27 cellular contexts compared by ENCODE assay signal in genomic region chr16:84917492-84917891, GRCh38.
"Had no signal": no experiment of that assay in that cellular context is flagged by ENCODE, and none has a peak within 500 bp of the region (broad histone marks: within the 10 kb centered on the region; RNA-seq: fewer than 3 reads in every experiment).

No MANE protein-coding gene starts in this region.

- H3K36me3 ChIP-seq: adrenal gland, colonic mucosa, gastrocnemius medialis, lower lobe of right lung, neutrophil, ovary, sigmoid colon, tibial nerve had no signal

- ATAC-seq: body of pancreas, gastrocnemius medialis, left colon, lower lobe of right lung, mucosa of descending colon had no signal

- H3K4me1 Mint-ChIP-seq: activated naive CD8-positive, alpha-beta T cell treated with anti-CD3 and anti-CD28 coated beads for 36 hours; immature natural killer cell had no signal

- H3K36me3 Mint-ChIP-seq: activated naive CD8-positive, alpha-beta T cell treated with anti-CD3 and anti-CD28 coated beads for 36 hours; immature natural killer cell had no signal

- H3K27ac Mint-ChIP-seq: activated naive CD4-positive, alpha-beta T cell treated with anti-CD3 and anti-CD28 coated beads for 36 hours; activated naive CD8-positive, alpha-beta T cell treated with anti-CD3 and anti-CD28 coated beads for 36 hours; activated T-helper 1 cell treated with anti-CD3 and anti-CD28 coated beads, Interleukin-12 subunit alpha, Interleukin-12 subunit beta, Interleukin-2, Interleukin-4 antibody, amounts not matched to agents 30 ng/mL and 10 ng/mL and 1 ng/mL, durations not matched to agents 14 hours and 24 hours and 36 hours; immature natural killer cell; nephron progenitor cell had no signal

- DNase-seq: activated CD4-positive, alpha-beta T cell treated with anti-CD3 and anti-CD28 coated beads for 48 hours; activated CD4-positive, alpha-beta T cell treated with anti-CD3 and anti-CD28 coated beads, Interleukin-2, amount 50 U/mL, for 48 hours; activated CD8-positive, alpha-beta memory T cell treated with anti-CD3 and anti-CD28 coated beads for 24 hours; activated effector memory CD4-positive, alpha-beta T cell treated with anti-CD3 and anti-CD28 coated beads, Interleukin-2, amount 50 U/mL, for 16 hours; activated naive CD4-positive, alpha-beta T cell treated with anti-CD3 and anti-CD28 coated beads for 36 hours; activated naive CD8-positive, alpha-beta T cell treated with anti-CD3 and anti-CD28 coated beads for 36 hours; adrenal gland; aorta; body of pancreas; colonic mucosa; effector memory CD4-positive, alpha-beta T cell; gastrocnemius medialis; immature natural killer cell; kidney; left colon; lower lobe of right lung; mesenchymal stem cell; mucosa of descending colon; nephron progenitor cell; ovary; sigmoid colon; stimulated activated CD4-positive, alpha-beta T cell treated with anti-CD3 and anti-CD28 coated beads, Interleukin-15, amount 100 ng/mL, for 24 hours; stimulated activated CD4-positive, alpha-beta T cell treated with anti-CD3 and anti-CD28 coated beads, Interleukin-2, amount 100 ng/mL, for 24 hours; stimulated activated naive CD4-positive, alpha-beta T cell had no signal

- H3K9me3 Mint-ChIP-seq: activated naive CD4-positive, alpha-beta T cell treated with anti-CD3 and anti-CD28 coated beads for 36 hours; activated naive CD8-positive, alpha-beta T cell treated with anti-CD3 and anti-CD28 coated beads for 36 hours; activated T-helper 1 cell treated with anti-CD3 and anti-CD28 coated beads, Interleukin-12 subunit alpha, Interleukin-12 subunit beta, Interleukin-2, Interleukin-4 antibody, amounts not matched to agents 30 ng/mL and 10 ng/mL and 1 ng/mL, durations not matched to agents 14 hours and 24 hours and 36 hours; immature natural killer cell; nephron progenitor cell had no signal

- H3K27ac ChIP-seq: body of pancreas, colonic mucosa, gastrocnemius medialis, lower lobe of right lung, ovary had no signal

- H3K4me3 Mint-ChIP-seq: activated naive CD4-positive, alpha-beta T cell treated with anti-CD3 and anti-CD28 coated beads for 36 hours; activated naive CD8-positive, alpha-beta T cell treated with anti-CD3 and anti-CD28 coated beads for 36 hours; activated T-helper 1 cell treated with anti-CD3 and anti-CD28 coated beads, Interleukin-12 subunit alpha, Interleukin-12 subunit beta, Interleukin-2, Interleukin-4 antibody, amounts not matched to agents 30 ng/mL and 10 ng/mL and 1 ng/mL, durations not matched to agents 14 hours and 24 hours and 36 hours; immature natural killer cell; nephron progenitor cell had no signal

- H3K27me3 ChIP-seq: adrenal gland, colonic mucosa, neutrophil, ovary, sigmoid colon, tibial nerve had no signal

- H3K9me3 ChIP-seq: adrenal gland, body of pancreas, colonic mucosa, gastrocnemius medialis, lower lobe of right lung, mucosa of descending colon, neutrophil, ovary, sigmoid colon, tibial nerve had no signal

- H3K4me3 ChIP-seq: adrenal gland, body of pancreas, colonic mucosa, gastrocnemius medialis, lower lobe of right lung, mucosa of descending colon, ovary, sigmoid colon, tibial nerve had no signal
